Comparison of ENCODE assay signal across 13 cellular contexts in genomic region chr21:31078796-31079195, GRCh38. TPM values are rescaled to one million over a fixed set of nuclear protein-coding genes. Genes with fewer than 3 reads are reported as not detected.
DNase-seq lines count a peak whose midpoint lies in the region; ATAC-seq and TF ChIP-seq lines count a peak whose summit lies in the region.
"Had no signal": no experiment of that assay in that cellular context is flagged by ENCODE, and none has a peak within 500 bp of the region (broad histone marks: within the 10 kb centered on the region; RNA-seq: fewer than 3 reads in every experiment).

No MANE protein-coding gene starts in this region.

- peak overlapping the region; percentile 54 to 57 for H3K27ac Mint-ChIP-seq in effector memory CD8-positive, alpha-beta T cell

- DNase-seq in effector memory CD8-positive, alpha-beta T cell: no peak
- DNase-seq in NCI-H1930 (lab: John Stamatoyannopoulos, UW) (no peak), GM03348 (ENCODE audit: low spot score) (no peak), KG1 (lab: John Stamatoyannopoulos, UW) (no peak), lower leg skin (ENCODE audit: low spot score in 2 of 2) (no peak)
- DNase-seq: pancreas, stomach, T-helper 9 cell had no signal

- peaks cover 2 to 12% of the 10 kb centered on the region in 2 donors for H3K4me1 Mint-ChIP-seq in effector memory CD8-positive, alpha-beta T cell (ENCODE audit: low read depth in 2 of 2)

- ATAC-seq in GM18867 (IDR thresholded peaks at IDR 0.05; ENCODE audit: unreplicated experiment): peak; percentile 95
- peak; percentile 67 for ATAC-seq in GM21367 (IDR thresholded peaks at IDR 0.05; ENCODE audit: unreplicated experiment)
- ATAC-seq in HG03103 (IDR thresholded peaks at IDR 0.05; ENCODE audit: low read depth, unreplicated experiment): peak; percentile 86
- no peak for ATAC-seq in effector memory CD8-positive, alpha-beta T cell (replicated peaks)
- ATAC-seq: pancreas had no signal

- 66 to 69% methylated on average over 4 of the region's 4 CpGs for WGBS in lower leg skin, 2 donors

- H3K36me3 Mint-ChIP-seq in effector memory CD8-positive, alpha-beta T cell (ENCODE audit: insufficient read depth): peaks cover 2% of the 10 kb centered on the region

- no peak for TF ChIP-seq CTCF in lower leg skin (IDR thresholded peaks at IDR 0.05)

- no peak overlapping the region for H3K4me3 ChIP-seq in lower leg skin (ENCODE audit: low read depth, poor library complexity, severe bottlenecking)
- H3K4me3 ChIP-seq: breast epithelium, pancreas, stomach had no signal

- intact Hi-C loops in lower leg skin (cut with DNase I; ENCODE audit: low total_unique reads): no loop called here

- H3K4me3 Mint-ChIP-seq in effector memory CD8-positive, alpha-beta T cell: no peak overlapping the region

- H3K9me3 Mint-ChIP-seq in effector memory CD8-positive, alpha-beta T cell: no peaks in the 10 kb centered on the region

- TF ChIP-seq POLR2A in lower leg skin (IDR thresholded peaks at IDR 0.05): no peak

- peaks cover 0 to 5% of the 10 kb centered on the region in 2 donors for H3K27me3 Mint-ChIP-seq in effector memory CD8-positive, alpha-beta T cell

RNA-seq across cellular contexts. Expression of gene KRTAP19-8, which starts 40.5 kb away (rescaled TPM):
- total RNA-seq in lower leg skin: not detected
- total RNA-seq: breast epithelium, mesenteric fat pad, pancreas, stomach had no signal
